14 cellular contexts compared by ENCODE assay signal in genomic region chr20:40681684-40682083, GRCh38.
"Had no signal": no experiment of that assay in that cellular context is flagged by ENCODE, and none has a peak within 500 bp of the region (broad histone marks: within the 10 kb centered on the region; RNA-seq: fewer than 3 reads in every experiment).

No MANE protein-coding gene starts in this region.

- H3K4me3 ChIP-seq: body of pancreas, vagina had no signal

- H3K9me3 ChIP-seq: body of pancreas, left lung, tibial artery, vagina had no signal

- H3K27ac ChIP-seq: foreskin keratinocyte, WERI-Rb-1 had no signal

- H3K9me3 Mint-ChIP-seq: naive B cell had no signal

- H3K4me1 ChIP-seq: foreskin keratinocyte had no signal

- H3K36me3 Mint-ChIP-seq: activated naive CD8-positive, alpha-beta T cell; naive B cell had no signal

- H3K27me3 ChIP-seq: body of pancreas, tibial artery, vagina had no signal

- ATAC-seq: body of pancreas, foreskin keratinocyte had no signal

- H3K27ac Mint-ChIP-seq: activated naive CD8-positive, alpha-beta T cell; naive B cell had no signal

- DNase-seq: activated CD4-positive, alpha-beta T cell treated with anti-CD3 and anti-CD28 coated beads, Interleukin-2, amount 50 U/mL, for 48 hours; activated T-cell treated with anti-CD3 and anti-CD28 coated beads for 4 hours; caudate nucleus; foreskin keratinocyte; left lung; naive B cell; stimulated activated naive CD4-positive, alpha-beta T cell; SW 1271; T-helper 2 cell; WERI-Rb-1 had no signal

- H3K4me3 Mint-ChIP-seq: activated naive CD8-positive, alpha-beta T cell had no signal

- H3K36me3 ChIP-seq: tibial artery, vagina, WERI-Rb-1 had no signal
